Comparison of ENCODE assay signal across 8 cellular contexts in genomic region chr17:81239714-81240555, GRCh38. TPM values are rescaled to one million over a fixed set of nuclear protein-coding genes. Genes with fewer than 3 reads are reported as not detected.
DNase-seq lines count a peak whose midpoint lies in the region; ATAC-seq, FAIRE-seq and TF ChIP-seq lines count a peak whose summit lies in the region.

No MANE protein-coding gene starts in this region.

- peak overlapping the region; percentile 91 for H3K27ac Mint-ChIP-seq in activated naive CD8-positive, alpha-beta T cell treated with anti-CD3 and anti-CD28 coated beads, Interleukin-2, amount 10 ng/mL, durations not matched to agents 7 days and 5 days

- H3K9me3 Mint-ChIP-seq in activated naive CD8-positive, alpha-beta T cell treated with anti-CD3 and anti-CD28 coated beads, Interleukin-2, amount 10 ng/mL, durations not matched to agents 7 days and 5 days, result no peaks in the 10 kb centered on the region

- H3K27me3 Mint-ChIP-seq in activated naive CD8-positive, alpha-beta T cell treated with anti-CD3 and anti-CD28 coated beads, Interleukin-2, amount 10 ng/mL, durations not matched to agents 7 days and 5 days, result no peaks in the 10 kb centered on the region

- peak overlapping the region; percentile 91 for H3K4me2 ChIP-seq in OCI-LY1 (ENCODE audit: low read length)

- no peaks in the 10 kb centered on the region for H3K9me3 ChIP-seq in OCI-LY1 (ENCODE audit: low read length)
- no peaks in the 10 kb centered on the region for H3K9me3 ChIP-seq in kidney (ENCODE audit: control insufficient read depth in 1 of 2, low read length in 2 of 2)

- H3K27me3 ChIP-seq in OCI-LY1 (ENCODE audit: insufficient read depth, low read length), result no peaks in the 10 kb centered on the region

- peaks cover 7% of the 10 kb centered on the region; the same call in 1 of the 2 replicates for H3K79me2 ChIP-seq in OCI-LY1 (ENCODE audit: insufficient read depth, low read length)

- peak; percentile 53 for DNase-seq in activated naive CD8-positive, alpha-beta T cell treated with anti-CD3 and anti-CD28 coated beads, Interleukin-2, amount 10 ng/mL, durations not matched to agents 7 days and 5 days
- DNase-seq in kidney (no peak), DMS114 treated with DMSO at 0.1 percent for 48 hours (lab: John Stamatoyannopoulos, UW; ENCODE audit: unreplicated experiment) (no peak)
- peak; percentile 16 to 43 (median 22) for DNase-seq in stimulated activated CD4-positive, alpha-beta T cell treated with anti-CD3 and anti-CD28 coated beads, TNF-alpha, amount 100 ng/mL, for 4 hours (ENCODE audit: low read depth in 3 of 3)

- H3K36me3 ChIP-seq in OCI-LY1 (ENCODE audit: insufficient read depth, low read length) (peaks cover 14% of the 10 kb centered on the region), kidney (ENCODE audit: control insufficient read depth in 1 of 2, insufficient read depth in 2 of 2, low read length in 2 of 2) (peaks cover 0 to 4% of the 10 kb centered on the region in 2 donors)

- peak; percentile 42 for TF ChIP-seq POLR2A in GM15510 (IDR thresholded peaks at IDR 0.05; ENCODE audit: borderline replicate concordance, extremely low read depth, insufficient read length)

- H3K4me3 ChIP-seq in OCI-LY1 (ENCODE audit: low read depth, low read length, poor library complexity, severe bottlenecking), result peak overlapping the region; percentile 88
- peak overlapping the region; percentile 68 to 81 for H3K4me3 ChIP-seq in kidney (ENCODE audit: low read length in 2 of 2)

- no peak for ATAC-seq in activated naive CD8-positive, alpha-beta T cell treated with anti-CD3 and anti-CD28 coated beads, Interleukin-2, amount 10 ng/mL, durations not matched to agents 7 days and 5 days (ENCODE audit: low read depth)
- ATAC-seq in GM21717 (IDR thresholded peaks at IDR 0.05; ENCODE audit: unreplicated experiment), result no peak
- no peak for ATAC-seq in GM19395 (IDR thresholded peaks at IDR 0.05; ENCODE audit: unreplicated experiment)

- POLR2A ChIA-PET in activated naive CD8-positive, alpha-beta T cell treated with anti-CD3 and anti-CD28 coated beads, Interleukin-2, amount 10 ng/mL, durations not matched to agents 7 days and 5 days (lab: Charles Lee), result interaction anchor here (0.6 to 2.4 kb wide), 8 partner anchors 13 to 1174 kb away, joined by 3 to 26 read pairs (median 4); partner anchors contain the start of genes CEP131, FAAP100 and SLC38A10

- peaks cover 30% of the 10 kb centered on the region for H3K4me1 Mint-ChIP-seq in activated naive CD8-positive, alpha-beta T cell treated with anti-CD3 and anti-CD28 coated beads, Interleukin-2, amount 10 ng/mL, durations not matched to agents 7 days and 5 days

- H3K4me3 Mint-ChIP-seq in activated naive CD8-positive, alpha-beta T cell treated with anti-CD3 and anti-CD28 coated beads, Interleukin-2, amount 10 ng/mL, durations not matched to agents 7 days and 5 days, result peak overlapping the region; percentile 93

- FAIRE-seq in kidney (lab: Jason Lieb, UNC), result no peak

- H3K9ac ChIP-seq in OCI-LY1 (ENCODE audit: low read length), result peak overlapping the region; percentile 89
- H3K9ac ChIP-seq in kidney (ENCODE audit: low read length in 2 of 2), result peak overlapping the region; percentile 17 to 69

- H3K9me2 ChIP-seq in OCI-LY1 (ENCODE audit: low read depth, low read length), result no peaks in the 10 kb centered on the region

- H3F3A ChIP-seq in OCI-LY1 (ENCODE audit: insufficient read depth, low read length), result no peaks in the 10 kb centered on the region

- peaks cover 46% of the 10 kb centered on the region for H3K4me1 ChIP-seq in OCI-LY1 (ENCODE audit: insufficient read depth, low read length, severe bottlenecking)
- peaks cover 8 to 19% of the 10 kb centered on the region in 2 donors for H3K4me1 ChIP-seq in kidney (ENCODE audit: control insufficient read depth in 1 of 2, insufficient read depth in 1 of 2, low read depth in 1 of 2, low read length in 2 of 2)

- H2AFZ ChIP-seq in OCI-LY1 (ENCODE audit: low read length), result no peak overlapping the region

- TF ChIP-seq CTCF in OCI-LY1 (IDR thresholded peaks at IDR 0.05; ENCODE audit: low read length) (no peak), kidney (IDR thresholded peaks at IDR 0.05; ENCODE audit: borderline replicate concordance, extremely low read depth, insufficient read depth) (no peak)

- no peaks in the 10 kb centered on the region for H4K20me1 ChIP-seq in OCI-LY1 (ENCODE audit: insufficient read depth, low read length)

- intact Hi-C loops in kidney (cut with DNase I), result no loop called here

- H3K27ac ChIP-seq in OCI-LY1 (ENCODE audit: low read depth, low read length, poor library complexity, severe bottlenecking), result peak overlapping the region; percentile 69
- H3K27ac ChIP-seq in kidney (ENCODE audit: low read depth in 2 of 2, low read length in 2 of 2), result no peak overlapping the region

- peaks cover 5% of the 10 kb centered on the region for H3K36me3 Mint-ChIP-seq in activated naive CD8-positive, alpha-beta T cell treated with anti-CD3 and anti-CD28 coated beads, Interleukin-2, amount 10 ng/mL, durations not matched to agents 7 days and 5 days

RNA-seq across cellular contexts. Expression of gene NDUFAF8, which starts 0.8 kb away (rescaled TPM):
- total RNA-seq in activated naive CD8-positive, alpha-beta T cell treated with anti-CD3 and anti-CD28 coated beads, Interleukin-2, amount 10 ng/mL, durations not matched to agents 7 days and 5 days, result 10 to 100 TPM; 33.0 to 44.6 TPM
- 38.6 TPM for total RNA-seq in kidney
- polyA plus RNA-seq in kidney (ENCODE audit: insufficient read depth, low read depth, low replicate concordance), result 134 TPM

RNA-seq across cellular contexts. Expression of gene TEPSIN, which starts 1.1 kb away (rescaled TPM):
- total RNA-seq in activated naive CD8-positive, alpha-beta T cell treated with anti-CD3 and anti-CD28 coated beads, Interleukin-2, amount 10 ng/mL, durations not matched to agents 7 days and 5 days, result 10 to 100 TPM; 71.1 to 78.8 TPM
- 42.8 TPM for total RNA-seq in kidney
- polyA plus RNA-seq in kidney (ENCODE audit: insufficient read depth, low read depth, low replicate concordance), result 13.9 TPM

RNA-seq across cellular contexts. Expression of gene CEP131, which starts 17.2 kb away (rescaled TPM):
- total RNA-seq in activated naive CD8-positive, alpha-beta T cell treated with anti-CD3 and anti-CD28 coated beads, Interleukin-2, amount 10 ng/mL, durations not matched to agents 7 days and 5 days, result 10 to 100 TPM; 18.4 to 20.7 TPM
- total RNA-seq in kidney, result 7.5 TPM
- 6.9 TPM for polyA plus RNA-seq in kidney (ENCODE audit: insufficient read depth, low read depth, low replicate concordance)

RNA-seq across cellular contexts. Expression of gene SLC38A10, which starts 55.2 kb away (rescaled TPM):
- total RNA-seq in activated naive CD8-positive, alpha-beta T cell treated with anti-CD3 and anti-CD28 coated beads, Interleukin-2, amount 10 ng/mL, durations not matched to agents 7 days and 5 days, result 10 to 100 TPM; 68.0 to 71.3 TPM
- 89.7 TPM for total RNA-seq in kidney
- polyA plus RNA-seq in kidney (ENCODE audit: insufficient read depth, low read depth, low replicate concordance), result 72.7 TPM

Comparison
In these comparisons a context has a peak if more than half of its experiments do, and no peak if none do; other contexts are left out.
1. DNase-seq: peak in activated naive CD8-positive, alpha-beta T cell treated with anti-CD3 and anti-CD28 coated beads, Interleukin-2, amount 10 ng/mL, durations not matched to agents 7 days and 5 days (single experiment) and stimulated activated CD4-positive, alpha-beta T cell treated with anti-CD3 and anti-CD28 coated beads, TNF-alpha, amount 100 ng/mL, for 4 hours (3 of 3); none in kidney (single experiment) and DMS114 treated with DMSO at 0.1 percent for 48 hours (single experiment).